Comparison of ENCODE assay signal across 12 cellular contexts in the genomic region with DNA sequence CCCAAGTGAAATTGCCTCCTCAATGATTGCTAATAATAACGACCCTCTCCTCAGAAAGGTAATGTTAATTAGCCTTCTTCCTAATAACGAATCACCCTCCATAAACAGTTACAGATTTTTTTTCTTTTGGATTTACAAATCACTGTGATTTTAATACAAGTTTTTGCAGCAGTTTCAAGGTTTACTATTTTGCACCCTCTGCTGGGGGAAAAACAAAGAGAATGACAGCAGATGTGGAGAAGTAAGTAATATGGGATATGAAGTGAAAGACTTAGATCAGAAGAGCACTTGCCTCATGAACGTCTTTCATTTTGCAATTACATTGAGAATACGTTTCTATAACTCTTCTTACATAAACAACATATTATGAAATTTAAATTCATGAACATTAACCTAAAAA. TPM values are rescaled to one million over a fixed set of nuclear protein-coding genes. Genes with fewer than 3 reads are reported as not detected.
DNase-seq lines count a peak whose midpoint lies in the region; ATAC-seq and TF ChIP-seq lines count a peak whose summit lies in the region.
"Had no signal": no experiment of that assay in that cellular context is flagged by ENCODE, and none has a peak within 500 bp of the region (broad histone marks: within the 10 kb centered on the region; RNA-seq: fewer than 3 reads in every experiment).

No MANE protein-coding gene starts in this region.

- TF ChIP-seq CTCF in RWPE2 (IDR thresholded peaks at IDR 0.05; ENCODE audit: poor library complexity, severe bottlenecking) (peak; percentile 37), prostate gland (IDR thresholded peaks at IDR 0.05) (peak in 3 of 4 experiments; percentile 36 to 57 (median 42)), GM13977 (IDR thresholded peaks at IDR 0.05; ENCODE audit: extremely low read depth, insufficient read depth, missing control alignments) (no peak)

- peak overlapping the region; percentile 39 for H3K9ac ChIP-seq in GM23248

- H3K36me3 ChIP-seq in GM23248 (ENCODE audit: low read depth) (no peaks in the 10 kb centered on the region), RWPE2 (ENCODE audit: low read depth) (no peaks in the 10 kb centered on the region), prostate gland (no peaks in the 10 kb centered on the region)

- H3K4me3 Mint-ChIP-seq in stimulated activated effector memory CD8-positive, alpha-beta T cell treated with anti-CD3 and anti-CD28 coated beads, Interleukin-12 subunit alpha, Interleukin-12 subunit beta, amount 100 ng/mL, for 72 hours = no peak overlapping the region

- H3K9me3 Mint-ChIP-seq in stimulated activated effector memory CD8-positive, alpha-beta T cell treated with anti-CD3 and anti-CD28 coated beads, Interleukin-12 subunit alpha, Interleukin-12 subunit beta, amount 100 ng/mL, for 72 hours = peaks cover 16% of the 10 kb centered on the region

- H3F3A ChIP-seq in GM23248 (ENCODE audit: insufficient read depth) = peaks cover 32% of the 10 kb centered on the region

- H3K27me3 ChIP-seq in GM23248 (replicated peaks; ENCODE audit: insufficient read depth) = no peaks in the 10 kb centered on the region
- no peaks in the 10 kb centered on the region for H3K27me3 ChIP-seq in RWPE2 (ENCODE audit: insufficient read depth, poor library complexity, severe bottlenecking)
- H3K27me3 ChIP-seq in prostate gland (replicated peaks; ENCODE audit: insufficient read depth) = no peaks in the 10 kb centered on the region

- intact Hi-C loops in prostate gland (cut with DNase I) = loop anchor here (2.0 kb wide), 1 partner anchor 364 kb away; no protein-coding TSS in a partner anchor

- peak overlapping the region; percentile 47 for H3K4me3 ChIP-seq in GM23248
- no peak overlapping the region for H3K4me3 ChIP-seq in RWPE2 (ENCODE audit: severe bottlenecking)
- H3K4me3 ChIP-seq in prostate gland = no peak overlapping the region
- H3K4me3 ChIP-seq: skin epidermis had no signal

- no peak for ATAC-seq in RWPE2 (ENCODE audit: low read depth)
- no peak for ATAC-seq in stimulated activated effector memory CD8-positive, alpha-beta T cell treated with anti-CD3 and anti-CD28 coated beads, Interleukin-12 subunit alpha, Interleukin-12 subunit beta, amount 100 ng/mL, for 72 hours

- peak overlapping the region; percentile 74 for H3K4me2 ChIP-seq in GM23248 (ENCODE audit: unreplicated experiment)

- WGBS in GM23248 (ENCODE audit: low coverage in 1 of 2, low lambda C conversion rate in 2 of 2, missing lambda C conversion rate in 2 of 2), 2 experiments = 9 to 13% methylated on average over 4 of the region's 4 CpGs
- WGBS in prostate gland = 48% methylated on average over 4 of the region's 4 CpGs

- no peaks in the 10 kb centered on the region for H3K79me2 ChIP-seq in GM23248 (ENCODE audit: insufficient read depth)

- in situ Hi-C loops in GM23248 (cut with MboI) (loop anchor here (25.0 kb wide), 1 partner anchor 768 kb away; no protein-coding TSS in a partner anchor), GM13977 (cut with MboI; ENCODE audit: low pct_unique_long_range_greater_than_20kb, low sequenced_read_pairs, unreplicated experiment) (no loop called here)

- H3K9me3 ChIP-seq in GM23248 (ENCODE audit: low read depth) (no peaks in the 10 kb centered on the region), RWPE2 (ENCODE audit: severe bottlenecking) (no peaks in the 10 kb centered on the region), prostate gland (no peaks in the 10 kb centered on the region)

- H3K27ac ChIP-seq in GM23248 = peak overlapping the region; percentile 69
- H3K27ac ChIP-seq in RWPE2 (ENCODE audit: poor library complexity, severe bottlenecking) = no peak overlapping the region
- no peak overlapping the region for H3K27ac ChIP-seq in prostate gland
- H3K27ac ChIP-seq: skin epidermis had no signal

- H3K9me2 ChIP-seq in GM23248 (ENCODE audit: insufficient read depth) = no peaks in the 10 kb centered on the region

- no peaks in the 10 kb centered on the region for H4K20me1 ChIP-seq in GM23248 (ENCODE audit: insufficient read depth)

- DNase-seq in GM23248 (peak; percentile 65), RWPE2 (ENCODE audit: low spot score) (no peak), fibroblast of peridontal ligament (ENCODE audit: extremely low read depth) (peak; percentile 47), prostate gland (ENCODE audit: low spot score) (no peak), GM13977 (ENCODE audit: low spot score) (no peak), T1000 (lab: John Stamatoyannopoulos, UW) (no peak)
- no peak for DNase-seq in stimulated activated effector memory CD8-positive, alpha-beta T cell treated with anti-CD3 and anti-CD28 coated beads, Interleukin-12 subunit alpha, Interleukin-12 subunit beta, amount 100 ng/mL, for 72 hours (ENCODE audit: low spot score in 2 of 2)
- DNase-seq: activated T-cell treated with anti-CD3 and anti-CD28 coated beads, Interleukin-2, amount 50 U/mL, for 48 hours; DMS79 treated with DMSO at 0.1 percent for 48 hours; NCI-H1436 treated with DMSO at 0.1 percent for 48 hours had no signal

- H3K36me3 Mint-ChIP-seq in stimulated activated effector memory CD8-positive, alpha-beta T cell treated with anti-CD3 and anti-CD28 coated beads, Interleukin-12 subunit alpha, Interleukin-12 subunit beta, amount 100 ng/mL, for 72 hours = no peaks in the 10 kb centered on the region

- H3K4me1 ChIP-seq in GM23248 (ENCODE audit: insufficient read depth) (peaks cover 39% of the 10 kb centered on the region), RWPE2 (ENCODE audit: insufficient read depth, poor library complexity, severe bottlenecking) (no peaks in the 10 kb centered on the region), prostate gland (replicated peaks) (no peaks in the 10 kb centered on the region)

- H3K27ac Mint-ChIP-seq in stimulated activated effector memory CD8-positive, alpha-beta T cell treated with anti-CD3 and anti-CD28 coated beads, Interleukin-12 subunit alpha, Interleukin-12 subunit beta, amount 100 ng/mL, for 72 hours = no peak overlapping the region

- no peak for TF ChIP-seq POLR2A in prostate gland (IDR thresholded peaks at IDR 0.05)

- no peaks in the 10 kb centered on the region for H3K4me1 Mint-ChIP-seq in stimulated activated effector memory CD8-positive, alpha-beta T cell treated with anti-CD3 and anti-CD28 coated beads, Interleukin-12 subunit alpha, Interleukin-12 subunit beta, amount 100 ng/mL, for 72 hours

- peak overlapping the region; percentile 23 for H2AFZ ChIP-seq in GM23248

RNA-seq across cellular contexts. Expression of a gene that starts 16.1 kb away (rescaled TPM):
- 18.5 and 24.4 TPM in 2 replicates for total RNA-seq in GM23248 (2014; rRNA removed; shearing (Covaris generic))
- 4.3 and 5.6 TPM in 2 replicates for polyA plus RNA-seq in GM23248 (2016; fragmentation: Nextera tagmentation; extraction: Ambion mirVana)
- 1 to 10 TPM; 5.2 to 8.2 TPM for total RNA-seq in prostate gland
- total RNA-seq: mononuclear cell had no signal

Comparison
In these comparisons a context has a peak if more than half of its experiments do, and no peak if none do; other contexts are left out.
1. DNase-seq: peak in GM23248 (single experiment) and fibroblast of peridontal ligament (single experiment); none in RWPE2 (single experiment), prostate gland (single experiment), stimulated activated effector memory CD8-positive, alpha-beta T cell treated with anti-CD3 and anti-CD28 coated beads, Interleukin-12 subunit alpha, Interleukin-12 subunit beta, amount 100 ng/mL, for 72 hours (0 of 2), GM13977 (single experiment) and T1000 (single experiment).